10 cellular contexts compared by ENCODE assay signal in genomic region chr20:37308098-37309050, GRCh38. TPM values are rescaled to one million over a fixed set of nuclear protein-coding genes. Genes with fewer than 3 reads are reported as not detected.
DNase-seq lines count a peak whose midpoint lies in the region; ATAC-seq, FAIRE-seq and TF ChIP-seq lines count a peak whose summit lies in the region.
"Had no signal": no experiment of that assay in that cellular context is flagged by ENCODE, and none has a peak within 500 bp of the region (broad histone marks: within the 10 kb centered on the region; RNA-seq: fewer than 3 reads in every experiment).

No MANE protein-coding gene starts in this region.

- peak; percentile 36; the same call in 1 of the 2 replicates for TF ChIP-seq POLR2A in GM12891 (IDR thresholded peaks at IDR 0.05; ENCODE audit: low read depth, low read length)

- FAIRE-seq in GM12891 (lab: Jason Lieb, UNC): peak; percentile 96
- FAIRE-seq: G401.6 had no signal

- H3K9me3 ChIP-seq in BE2C: no peaks in the 10 kb centered on the region

- no peak overlapping the region for H3K4me3 ChIP-seq in BE2C (ENCODE audit: low read depth, low read length)
- H3K4me3 ChIP-seq: SK-N-MC had no signal

- peaks cover 25% of the 10 kb centered on the region for H3K36me3 ChIP-seq in BE2C

- no peak for TF ChIP-seq CTCF in BE2C (IDR thresholded peaks at IDR 0.05; ENCODE audit: low read depth, low read length)

- DNase-seq in GM12891 (ENCODE audit: insufficient read length, low spot score) (peak; percentile 62), islet precursor cell (peak; percentile 42), NCI-H1417 (lab: John Stamatoyannopoulos, UW) (no peak), occipital lobe (lab: John Stamatoyannopoulos, UW) (no peak), BE2C (no peak), GM03348 (ENCODE audit: low spot score) (no peak)

- H3K4me1 ChIP-seq in BE2C: no peaks in the 10 kb centered on the region; the same call in 1 of the 2 replicates

- no peaks in the 10 kb centered on the region for H3K27me3 ChIP-seq in BE2C

- ATAC-seq in GM21367 (IDR thresholded peaks at IDR 0.05; ENCODE audit: unreplicated experiment): peak; percentile 72
- ATAC-seq in HG03457 (IDR thresholded peaks at IDR 0.05; ENCODE audit: unreplicated experiment): peak; percentile 64

TF ChIP-seq in GM12891, 5 proteins besides CTCF, POLR2A, EP300 and RAD21:
- TF ChIP-seq SPI1 (IDR thresholded peaks at IDR 0.05; ENCODE audit: low read depth, low read length) (no peak), POLR2AphosphoS5 (IDR thresholded peaks at IDR 0.05; ENCODE audit: low read depth, low read length) (no peak)

RNA-seq across cellular contexts. Expression of gene MANBAL, which starts 18.9 kb away (rescaled TPM):
- polyA plus RNA-seq in GM12891 (2012; ENCODE audit: low read depth, missing spikeins): 17.5 TPM
- total RNA-seq in occipital lobe: 9.2 TPM
- polyA plus RNA-seq in BE2C (2012; ENCODE audit: insufficient read depth, insufficient read length, low read depth): 51.0 TPM

RNA-seq across cellular contexts. Expression of gene SRC, which starts 37.6 kb away (rescaled TPM):
- 24.6 TPM for polyA plus RNA-seq in GM12891 (2012; ENCODE audit: low read depth, missing spikeins)
- total RNA-seq in occipital lobe: 19.2 TPM
- 12.5 TPM for polyA plus RNA-seq in BE2C (2012; ENCODE audit: insufficient read depth, insufficient read length, low read depth)

RNA-seq across cellular contexts. Expression of gene GHRH, which starts 46.8 kb away (rescaled TPM):
- not detected for polyA plus RNA-seq in GM12891 (2012; ENCODE audit: low read depth, missing spikeins)
- total RNA-seq in occipital lobe: not detected
- polyA plus RNA-seq in BE2C (2012; ENCODE audit: insufficient read depth, insufficient read length, low read depth): not detected

Comparison
In these comparisons a context has a peak if more than half of its experiments do, and no peak if none do; other contexts are left out.
1. DNase-seq: peak in GM12891 (single experiment) and islet precursor cell (single experiment); none in NCI-H1417 (0 of 3), occipital lobe (single experiment), BE2C (single experiment) and GM03348 (single experiment).